In genomic region chr10:61301560-61301959, GRCh38 we compare ENCODE assay signal across 18 cellular contexts.
A peak's percentile ranks its signal among the peaks of the same experiment; 100 is the strongest.
DNase-seq lines count a peak whose midpoint lies in the region; ATAC-seq and TF ChIP-seq lines count a peak whose summit lies in the region.
"Had no signal": no experiment of that assay in that cellular context is flagged by ENCODE, and none has a peak within 500 bp of the region (broad histone marks: within the 10 kb centered on the region; RNA-seq: fewer than 3 reads in every experiment).

No MANE protein-coding gene starts in this region.

- POLR2A ChIA-PET in SK-N-SH (lab: Yijun Ruan, JAX) = no interaction called here

- 56% methylated on average over 2 of the region's 2 CpGs for WGBS in SK-N-SH (ENCODE audit: low lambda C conversion rate)

- H4K20me1 ChIP-seq in SK-N-SH (ENCODE audit: insufficient read depth) = no peaks in the 10 kb centered on the region
- H4K20me1 ChIP-seq in osteoblast (ENCODE audit: insufficient read depth, low read length) = no peaks in the 10 kb centered on the region

- no peak overlapping the region for H3K4me2 ChIP-seq in SK-N-SH
- peak overlapping the region; percentile 59 for H3K4me2 ChIP-seq in osteoblast (ENCODE audit: insufficient read depth, low read length)
- H3K4me2 ChIP-seq: PC-9 had no signal

- no peaks in the 10 kb centered on the region for H3K79me2 ChIP-seq in SK-N-SH (ENCODE audit: insufficient read depth)
- no peaks in the 10 kb centered on the region for H3K79me2 ChIP-seq in osteoblast (ENCODE audit: insufficient read depth, low read length)

- no peak for ATAC-seq in omental fat pad (ENCODE audit: low FRiP score)

- CTCF ChIA-PET in SK-N-SH (lab: Yijun Ruan, JAX) = interaction anchor here (1.2 to 1.5 kb wide), 2 partner anchors 13 to 18 kb away, joined by 3 to 5 read pairs; no protein-coding TSS in a partner anchor

- peak in 1 of 2 experiments; percentile 89; a peak in 2 of 4 replicates for TF ChIP-seq EP300 in SK-N-SH (IDR thresholded peaks at IDR 0.05; ENCODE audit: borderline replicate concordance in 1 of 2, low read depth in 1 of 2, low read length in 1 of 2)

- H3K27ac ChIP-seq in SK-N-SH (ENCODE audit: low read depth in 2 of 2, low read length in 1 of 2) = peak overlapping the region in 1 of 2 experiments; percentile 39; a peak in 2 of 4 replicates
- H3K27ac ChIP-seq in osteoblast (ENCODE audit: low read depth, low read length) = peak overlapping the region; percentile 93
- H3K27ac ChIP-seq: PC-9, SJSA1 had no signal

- H3K4me1 ChIP-seq in SK-N-SH (ENCODE audit: control insufficient read depth in 1 of 2, insufficient read depth in 2 of 2, low read depth in 1 of 2, low read length in 1 of 2) (peaks cover 5 to 11% of the 10 kb centered on the region in 2 experiments; a peak in 3 of 4 replicates), osteoblast (ENCODE audit: insufficient read depth, low read length) (peaks cover 32% of the 10 kb centered on the region)
- H3K4me1 ChIP-seq: SJSA1 had no signal

- peaks cover 8% of the 10 kb centered on the region for H3F3A ChIP-seq in SK-N-SH (replicated peaks; ENCODE audit: insufficient read depth)

- H3K9me3 ChIP-seq in SK-N-SH (peaks cover 4% of the 10 kb centered on the region; the same call in 1 of the 2 replicates), osteoblast (ENCODE audit: low read depth, low read length) (peaks cover 3% of the 10 kb centered on the region)
- H3K9me3 ChIP-seq: SJSA1 had no signal

- no peak for TF ChIP-seq CTCF in SK-N-SH (IDR thresholded peaks at IDR 0.05)
- TF ChIP-seq CTCF in osteoblast (IDR thresholded peaks at IDR 0.05; ENCODE audit: extremely low read depth, low read depth, low read length) = no peak
- no peak for TF ChIP-seq CTCF in omental fat pad (IDR thresholded peaks at IDR 0.05)

- peak; percentile 19 for DNase-seq in COLO829 (ENCODE audit: low spot score)
- peak; percentile 26 for DNase-seq in SK-N-SH
- peak; percentile 80 for DNase-seq in fibroblast of peridontal ligament (ENCODE audit: extremely low read depth)
- DNase-seq in osteoblast (ENCODE audit: insufficient read length, low spot score, missing footprints) = no peak
- DNase-seq in omental fat pad (ENCODE audit: low spot score) = no peak
- no peak for DNase-seq in hippocampal formation (lab: John Stamatoyannopoulos, UW)
- no peak for DNase-seq in stimulated activated CD4-positive, alpha-beta T cell treated with anti-CD3 and anti-CD28 coated beads, Interleukin-2, amount 100 ng/mL, for 24 hours
- no peak for DNase-seq in NCI-H1092 (lab: John Stamatoyannopoulos, UW)
- DNase-seq: C1 segment of cervical spinal cord, DMS 273 treated with DMSO at 0.1 percent for 48 hours, GDM1, H9, KBM-7, NCI-H1436 treated with DMSO at 0.1 percent for 48 hours, NCI-H2081, NCI-H774, PC-9 had no signal

- H3K9me2 ChIP-seq in SK-N-SH = no peaks in the 10 kb centered on the region

- H3K36me3 ChIP-seq in SK-N-SH (replicated peaks in 1 of 2; ENCODE audit: control insufficient read depth in 1 of 2, insufficient read depth in 2 of 2, low read length in 1 of 2) (no peaks in the 10 kb centered on the region), osteoblast (ENCODE audit: insufficient read depth, low read length) (no peaks in the 10 kb centered on the region)
- H3K36me3 ChIP-seq: SJSA1 had no signal

- peak; percentile 22; the same call in 1 of the 2 replicates for TF ChIP-seq RAD21 in SK-N-SH (IDR thresholded peaks at IDR 0.05; ENCODE audit: low read length)

- H3K9ac ChIP-seq in SK-N-SH = no peak overlapping the region

- H3K4me3 ChIP-seq in SK-N-SH (ENCODE audit: low read depth in 2 of 2, low read length in 1 of 2) = no peak overlapping the region
- H3K4me3 ChIP-seq in osteoblast (ENCODE audit: insufficient read depth, low read length) = no peak overlapping the region
- H3K4me3 ChIP-seq: PC-9, SJSA1 had no signal

- H3K27me3 ChIP-seq in SK-N-SH (ENCODE audit: insufficient read depth) (no peaks in the 10 kb centered on the region), osteoblast (ENCODE audit: insufficient read depth, low read length) (no peaks in the 10 kb centered on the region)
- H3K27me3 ChIP-seq: SJSA1 had no signal

- H2AFZ ChIP-seq in SK-N-SH (ENCODE audit: low read depth) (no peak overlapping the region), osteoblast (ENCODE audit: low read length) (no peak overlapping the region)
- H2AFZ ChIP-seq: PC-9 had no signal

TF ChIP-seq in SK-N-SH, 30 proteins besides CTCF, POLR2A, EP300 and RAD21:
- no peak for TF ChIP-seq MAX (IDR thresholded peaks at IDR 0.05; ENCODE audit: low read depth)
- TF ChIP-seq POLR2AphosphoS5 (IDR thresholded peaks at IDR 0.05; ENCODE audit: low read depth, low read length) = no peak
- no peak for TF ChIP-seq RXRA (IDR thresholded peaks at IDR 0.05; ENCODE audit: borderline replicate concordance, low read depth)
- TF ChIP-seq RCOR1 (IDR thresholded peaks at IDR 0.05; ENCODE audit: low read length) = peak; percentile 90
- TF ChIP-seq GABPA (IDR thresholded peaks at IDR 0.05; ENCODE audit: low read depth) = no peak
- TF ChIP-seq IRF3 (IDR thresholded peaks at IDR 0.05; ENCODE audit: low read depth, low read length) = no peak
- TF ChIP-seq GATA2 (CRISPR knock-in tag; IDR thresholded peaks at IDR 0.05) = peak; percentile 83
- no peak for TF ChIP-seq USF2 (IDR thresholded peaks at IDR 0.05; ENCODE audit: borderline replicate concordance, low read depth, low read length)
- no peak for TF ChIP-seq JUND (IDR thresholded peaks at IDR 0.05)
- TF ChIP-seq NRF1 (IDR thresholded peaks at IDR 0.05; ENCODE audit: low read depth, low read length) = no peak
- TF ChIP-seq TEAD4 (IDR thresholded peaks at IDR 0.05; ENCODE audit: borderline replicate concordance, insufficient read depth) = no peak
- TF ChIP-seq MEF2A (IDR thresholded peaks at IDR 0.05; ENCODE audit: borderline replicate concordance, low read depth) = no peak
- no peak for TF ChIP-seq FOXM1 (IDR thresholded peaks at IDR 0.05; ENCODE audit: low read depth)
- TF ChIP-seq CHD2 (IDR thresholded peaks at IDR 0.05; ENCODE audit: low read length, partially characterized antibody) = peak; percentile 75

Comparison
In these comparisons a context has a peak if more than half of its experiments do, and no peak if none do; other contexts are left out.
1. DNase-seq: peak in COLO829 (single experiment), SK-N-SH (single experiment) and fibroblast of peridontal ligament (single experiment); none in osteoblast (single experiment), omental fat pad (single experiment), hippocampal formation (0 of 2), stimulated activated CD4-positive, alpha-beta T cell treated with anti-CD3 and anti-CD28 coated beads, Interleukin-2, amount 100 ng/mL, for 24 hours (0 of 2) and NCI-H1092 (single experiment).